Comparison of ENCODE assay signal across 9 cellular contexts in the genomic region with DNA sequence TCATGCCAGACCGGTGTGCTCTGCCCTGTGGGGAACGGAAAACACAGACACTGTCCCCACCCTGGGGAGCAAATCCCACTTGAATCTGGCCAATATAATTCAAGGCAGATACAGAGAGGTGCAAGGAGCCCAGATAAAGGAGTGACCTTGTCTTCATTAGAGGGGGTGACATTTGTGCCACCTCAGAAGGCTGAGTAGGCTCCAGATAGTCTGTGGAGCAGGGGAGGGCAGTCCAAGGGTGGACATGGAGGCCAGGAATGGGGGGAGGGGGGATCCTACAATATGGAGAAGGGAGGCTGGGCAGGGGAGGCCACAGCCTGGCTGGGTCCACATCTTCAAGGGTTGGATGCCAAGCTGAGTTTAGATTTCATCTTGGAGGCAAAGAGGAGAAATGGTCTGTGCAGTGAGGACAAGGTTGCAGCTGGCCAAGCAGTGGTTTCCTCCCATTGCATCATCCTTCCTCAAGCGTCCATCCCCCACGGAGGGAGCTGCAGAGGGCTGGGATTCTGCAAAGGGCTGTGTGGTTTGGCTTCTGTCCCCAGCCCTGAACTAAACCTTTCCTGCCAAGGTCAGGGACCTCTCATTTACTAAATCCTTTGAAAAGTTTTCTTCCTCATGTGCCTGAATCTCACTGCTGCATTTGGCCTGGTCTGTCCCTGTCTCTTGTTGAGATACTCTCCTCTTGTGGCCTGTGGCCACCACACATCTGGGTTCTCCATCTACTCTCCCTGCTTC.
DNase-seq lines count a peak whose midpoint lies in the region; ATAC-seq and TF ChIP-seq lines count a peak whose summit lies in the region.
"Had no signal": no experiment of that assay in that cellular context is flagged by ENCODE, and none has a peak within 500 bp of the region (broad histone marks: within the 10 kb centered on the region; RNA-seq: fewer than 3 reads in every experiment).

No MANE protein-coding gene starts in this region.

- peaks cover 44% of the 10 kb centered on the region for H3K4me1 ChIP-seq in BLaER1

- no peaks in the 10 kb centered on the region for H4K20me1 ChIP-seq in BLaER1

- no peaks in the 10 kb centered on the region for H3K36me3 Mint-ChIP-seq in T-helper 2 cell treated with Interferon-gamma antibody and Interleukin-4, amounts not matched to agents 5 μg/mL and 100 μg/mL, for 36 hours (ENCODE audit: low read depth)

- H3K9me3 Mint-ChIP-seq in T-helper 2 cell treated with Interferon-gamma antibody and Interleukin-4, amounts not matched to agents 5 μg/mL and 100 μg/mL, for 36 hours: no peaks in the 10 kb centered on the region

- ATAC-seq in GM19395 (IDR thresholded peaks at IDR 0.05; ENCODE audit: unreplicated experiment) (no peak), GM21526 (IDR thresholded peaks at IDR 0.05; ENCODE audit: low FRiP score, unreplicated experiment) (no peak)
- ATAC-seq: GM12878 had no signal

- H3K27me3 Mint-ChIP-seq in T-helper 2 cell treated with Interferon-gamma antibody and Interleukin-4, amounts not matched to agents 5 μg/mL and 100 μg/mL, for 36 hours (ENCODE audit: low read depth): peaks cover 2% of the 10 kb centered on the region

- H3K9ac ChIP-seq in BLaER1: peak overlapping the region; percentile 86

- peak overlapping the region; percentile 93 for H3K4me2 ChIP-seq in BLaER1

- peaks cover 15% of the 10 kb centered on the region; the same call in 1 of the 2 replicates for H3K9me3 ChIP-seq in BLaER1

- no peak for TF ChIP-seq CTCF in NB4 (IDR thresholded peaks at IDR 0.05; ENCODE audit: low read depth, low read length)

- H3K27ac ChIP-seq in BLaER1: peak overlapping the region; percentile 99

- no peak for TF ChIP-seq POLR2A in NB4 (IDR thresholded peaks at IDR 0.05; ENCODE audit: extremely low read depth, insufficient read length)

- H3K4me3 ChIP-seq in BLaER1 (peak overlapping the region; percentile 55), NB4 (ENCODE audit: low read depth, low read length) (no peak overlapping the region)
- H3K4me3 ChIP-seq: GM12878 had no signal

- DNase-seq in NB4 (ENCODE audit: low read depth) (peak; percentile 94), dedifferentiated amniotic fluid mesenchymal stem cell (ENCODE audit: extremely low spot score) (peak; percentile 91), myocyte (ENCODE audit: low read depth) (peak; percentile 95), GM19238 (ENCODE audit: insufficient read length, low spot score) (no peak)
- no peak for DNase-seq in T-helper 2 cell treated with Interferon-gamma antibody and Interleukin-4, amounts not matched to agents 5 μg/mL and 100 μg/mL, for 36 hours (ENCODE audit: low spot score)

- H3K4me3 Mint-ChIP-seq in T-helper 2 cell treated with Interferon-gamma antibody and Interleukin-4, amounts not matched to agents 5 μg/mL and 100 μg/mL, for 36 hours: no peak overlapping the region

- H3K27ac Mint-ChIP-seq in T-helper 2 cell treated with Interferon-gamma antibody and Interleukin-4, amounts not matched to agents 5 μg/mL and 100 μg/mL, for 36 hours: no peak overlapping the region

- no peaks in the 10 kb centered on the region for H3K36me3 ChIP-seq in BLaER1

- peaks cover 6% of the 10 kb centered on the region for H3K4me1 Mint-ChIP-seq in T-helper 2 cell treated with Interferon-gamma antibody and Interleukin-4, amounts not matched to agents 5 μg/mL and 100 μg/mL, for 36 hours (ENCODE audit: low read depth)

- H3K27me3 ChIP-seq in BLaER1: no peaks in the 10 kb centered on the region

Comparison
In these comparisons a context has a peak if more than half of its experiments do, and no peak if none do; other contexts are left out.
1. DNase-seq: peak in NB4 (single experiment), dedifferentiated amniotic fluid mesenchymal stem cell (single experiment) and myocyte (single experiment); none in GM19238 (single experiment) and T-helper 2 cell treated with Interferon-gamma antibody and Interleukin-4, amounts not matched to agents 5 μg/mL and 100 μg/mL, for 36 hours (single experiment).